ENCODE assay signal across 24 cellular contexts in the genomic region with DNA sequence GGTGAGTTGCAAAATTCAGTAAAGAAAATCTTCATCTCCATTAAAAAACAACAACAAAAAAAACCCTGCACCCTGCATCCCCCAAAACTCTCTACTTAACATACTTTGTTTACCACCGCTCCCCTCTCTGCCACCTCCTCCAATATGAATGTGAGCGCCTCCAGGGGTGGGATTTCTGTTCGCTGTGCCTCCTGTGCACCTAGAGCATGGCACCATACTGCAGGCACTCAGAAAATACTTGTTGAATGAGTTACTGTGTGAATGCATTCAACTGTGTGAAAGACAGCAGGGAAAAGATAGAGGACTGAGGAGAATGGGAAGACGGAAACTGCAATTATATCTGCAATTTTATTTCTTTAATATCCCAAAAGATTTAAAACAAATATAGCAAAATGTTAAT. TPM values are rescaled to one million over a fixed set of nuclear protein-coding genes. Genes with fewer than 3 reads are reported as not detected.
A peak's percentile ranks its signal among the peaks of the same experiment; 100 is the strongest.
DNase-seq lines count a peak whose midpoint lies in the region; ATAC-seq and TF ChIP-seq lines count a peak whose summit lies in the region.
"Had no signal": no experiment of that assay in that cellular context is flagged by ENCODE, and none has a peak within 500 bp of the region (broad histone marks: within the 10 kb centered on the region; RNA-seq: fewer than 3 reads in every experiment).

No MANE protein-coding gene starts in this region.

- POLR2A ChIA-PET in activated naive CD8-positive, alpha-beta T cell treated with anti-CD3 and anti-CD28 coated beads, Interleukin-2, amount 10 ng/mL, durations not matched to agents 7 days and 5 days (lab: Charles Lee), result no interaction called here

- in situ Hi-C loops in HAP-1 (cut with MboI; ENCODE audit: low sequenced_read_pairs), result no loop called here

- H3K36me3 Mint-ChIP-seq in activated T-cell treated with anti-CD3 and anti-CD28 coated beads, Interleukin-2, amount 50 U/mL, for 24 hours (ENCODE audit: low read depth), result peaks cover 76% of the 10 kb centered on the region
- peaks cover 24% of the 10 kb centered on the region for H3K36me3 Mint-ChIP-seq in activated naive CD8-positive, alpha-beta T cell treated with anti-CD3 and anti-CD28 coated beads, Interleukin-2, amount 10 ng/mL, durations not matched to agents 7 days and 5 days
- H3K36me3 Mint-ChIP-seq in nephron progenitor cell (ENCODE audit: low read depth), result peaks cover 38% of the 10 kb centered on the region

- H3K4me1 ChIP-seq in HAP-1, result peaks cover 31% of the 10 kb centered on the region

- H3K4me1 Mint-ChIP-seq in activated T-cell treated with anti-CD3 and anti-CD28 coated beads, Interleukin-2, amount 50 U/mL, for 24 hours (ENCODE audit: low read depth), result peaks cover 66% of the 10 kb centered on the region
- H3K4me1 Mint-ChIP-seq in activated naive CD8-positive, alpha-beta T cell treated with anti-CD3 and anti-CD28 coated beads, Interleukin-2, amount 10 ng/mL, durations not matched to agents 7 days and 5 days, result peaks cover 35% of the 10 kb centered on the region
- H3K4me1 Mint-ChIP-seq in nephron progenitor cell, result peaks cover 26% of the 10 kb centered on the region

- no peak for ATAC-seq in activated naive CD8-positive, alpha-beta T cell treated with anti-CD3 and anti-CD28 coated beads, Interleukin-2, amount 10 ng/mL, durations not matched to agents 7 days and 5 days (ENCODE audit: low read depth)
- ATAC-seq in GM19395 (IDR thresholded peaks at IDR 0.05; ENCODE audit: unreplicated experiment), result no peak
- ATAC-seq: A549; heart left ventricle; stimulated activated naive B cell treated with anti-CD40 and anti-IgM and Interleukin-4, amounts not matched to agents 10 μg/mL and 1 μg/mL and 100 μg/mL, for 72 hours had no signal

- no peaks in the 10 kb centered on the region for H3K27me3 ChIP-seq in HAP-1 (ENCODE audit: low read depth)
- H3K27me3 ChIP-seq: heart left ventricle, right atrium auricular region, tibial nerve had no signal

- peak overlapping the region; percentile 25 for H3K4me3 ChIP-seq in HAP-1
- H3K4me3 ChIP-seq: A549, heart left ventricle, right atrium auricular region, tibial nerve had no signal

- no peaks in the 10 kb centered on the region for H3K9me3 Mint-ChIP-seq in activated T-cell treated with anti-CD3 and anti-CD28 coated beads, Interleukin-2, amount 50 U/mL, for 24 hours
- H3K9me3 Mint-ChIP-seq in activated naive CD8-positive, alpha-beta T cell treated with anti-CD3 and anti-CD28 coated beads, Interleukin-2, amount 10 ng/mL, durations not matched to agents 7 days and 5 days, result no peaks in the 10 kb centered on the region
- H3K9me3 Mint-ChIP-seq in nephron progenitor cell, result no peaks in the 10 kb centered on the region
- H3K9me3 Mint-ChIP-seq: activated CD4-positive, alpha-beta memory T cell treated with anti-CD3 and anti-CD28 coated beads, Interleukin-2, amount 10 ng/mL, durations not matched to agents 7 days and 5 days; IgD-negative memory B cell; stimulated activated naive B cell treated with anti-CD40 and anti-IgM and Interleukin-4, amounts not matched to agents 10 μg/mL and 1 μg/mL and 100 μg/mL, for 72 hours had no signal

- peak overlapping the region; percentile 27 for H3K4me3 Mint-ChIP-seq in activated T-cell treated with anti-CD3 and anti-CD28 coated beads, Interleukin-2, amount 50 U/mL, for 24 hours
- H3K4me3 Mint-ChIP-seq in activated naive CD8-positive, alpha-beta T cell treated with anti-CD3 and anti-CD28 coated beads, Interleukin-2, amount 10 ng/mL, durations not matched to agents 7 days and 5 days, result no peak overlapping the region
- H3K4me3 Mint-ChIP-seq in nephron progenitor cell, result peak overlapping the region; percentile 63
- H3K4me3 Mint-ChIP-seq: activated CD4-positive, alpha-beta memory T cell treated with anti-CD3 and anti-CD28 coated beads, Interleukin-2, amount 10 ng/mL, durations not matched to agents 7 days and 5 days; stimulated activated naive B cell treated with anti-CD40 and anti-IgM and Interleukin-4, amounts not matched to agents 10 μg/mL and 1 μg/mL and 100 μg/mL, for 72 hours had no signal

- H3K27me3 Mint-ChIP-seq in activated T-cell treated with anti-CD3 and anti-CD28 coated beads, Interleukin-2, amount 50 U/mL, for 24 hours, result no peaks in the 10 kb centered on the region
- no peaks in the 10 kb centered on the region for H3K27me3 Mint-ChIP-seq in activated naive CD8-positive, alpha-beta T cell treated with anti-CD3 and anti-CD28 coated beads, Interleukin-2, amount 10 ng/mL, durations not matched to agents 7 days and 5 days
- H3K27me3 Mint-ChIP-seq in nephron progenitor cell (ENCODE audit: low read depth, poor library complexity), result no peaks in the 10 kb centered on the region
- H3K27me3 Mint-ChIP-seq: activated CD4-positive, alpha-beta memory T cell treated with anti-CD3 and anti-CD28 coated beads, Interleukin-2, amount 10 ng/mL, durations not matched to agents 7 days and 5 days; IgD-negative memory B cell; stimulated activated naive B cell treated with anti-CD40 and anti-IgM and Interleukin-4, amounts not matched to agents 10 μg/mL and 1 μg/mL and 100 μg/mL, for 72 hours had no signal

- TF ChIP-seq CTCF in nephron progenitor cell (IDR thresholded peaks at IDR 0.05) (no peak), GM20000 (IDR thresholded peaks at IDR 0.05; ENCODE audit: extremely low read depth, missing control alignments) (no peak)

- H3K36me3 ChIP-seq in HAP-1 (replicated peaks), result peaks cover 42% of the 10 kb centered on the region

- H3K27ac Mint-ChIP-seq in activated T-cell treated with anti-CD3 and anti-CD28 coated beads, Interleukin-2, amount 50 U/mL, for 24 hours, result no peak overlapping the region
- H3K27ac Mint-ChIP-seq in activated naive CD8-positive, alpha-beta T cell treated with anti-CD3 and anti-CD28 coated beads, Interleukin-2, amount 10 ng/mL, durations not matched to agents 7 days and 5 days, result peak overlapping the region; percentile 17
- H3K27ac Mint-ChIP-seq in nephron progenitor cell, result no peak overlapping the region
- H3K27ac Mint-ChIP-seq: activated CD4-positive, alpha-beta memory T cell treated with anti-CD3 and anti-CD28 coated beads, Interleukin-2, amount 10 ng/mL, durations not matched to agents 7 days and 5 days; stimulated activated naive B cell treated with anti-CD40 and anti-IgM and Interleukin-4, amounts not matched to agents 10 μg/mL and 1 μg/mL and 100 μg/mL, for 72 hours had no signal

- no peaks in the 10 kb centered on the region for H3K9me3 ChIP-seq in HAP-1
- H3K9me3 ChIP-seq: A549, heart left ventricle, right atrium auricular region, tibial nerve had no signal

- no peak for DNase-seq in activated T-cell treated with anti-CD3 and anti-CD28 coated beads, Interleukin-2, amount 50 U/mL, for 24 hours
- DNase-seq in activated T-cell treated with anti-CD3 and anti-CD28 coated beads for 4 hours (no peak), HAP-1 (ENCODE audit: low spot score in 2 of 2) (peak; percentile 66 to 75), nephron progenitor cell (no peak), GM20000 (ENCODE audit: low spot score) (no peak), NCI-H2029 (lab: John Stamatoyannopoulos, UW) (no peak)
- DNase-seq in activated naive CD8-positive, alpha-beta T cell treated with anti-CD3 and anti-CD28 coated beads, Interleukin-2, amount 10 ng/mL, durations not matched to agents 7 days and 5 days, result no peak
- DNase-seq: activated CD4-positive, alpha-beta memory T cell treated with anti-CD3 and anti-CD28 coated beads, Interleukin-2, amount 10 ng/mL, durations not matched to agents 7 days and 5 days; anterior cingulate cortex; C1 segment of cervical spinal cord; effector memory CD4-positive, alpha-beta T cell; heart left ventricle; kidney glomerular epithelial cell; MM.1S; NCI-H226; nucleus accumbens; stimulated activated CD4-positive, alpha-beta T cell treated with anti-CD3 and anti-CD28 coated beads, Interleukin-15, amount 100 ng/mL, for 24 hours; stimulated activated naive B cell treated with anti-CD40 and anti-IgM and Interleukin-4, amounts not matched to agents 10 μg/mL and 1 μg/mL and 100 μg/mL, for 72 hours had no signal

RNA-seq across cellular contexts. Expression of a gene that starts 4.5 kb away (rescaled TPM):
- 10 to 100 TPM; 63.7 to 66.5 TPM for total RNA-seq in activated naive CD8-positive, alpha-beta T cell treated with anti-CD3 and anti-CD28 coated beads, Interleukin-2, amount 10 ng/mL, durations not matched to agents 7 days and 5 days

RNA-seq across cellular contexts. Expression of a gene that starts 4.6 kb away (rescaled TPM):
- 10 to 100 TPM; 24.4 to 24.7 TPM for total RNA-seq in activated naive CD8-positive, alpha-beta T cell treated with anti-CD3 and anti-CD28 coated beads, Interleukin-2, amount 10 ng/mL, durations not matched to agents 7 days and 5 days

RNA-seq across cellular contexts. Expression of a gene that starts 30.6 kb away (rescaled TPM):
- 10 to 100 TPM; 38.1 to 41.8 TPM for total RNA-seq in activated naive CD8-positive, alpha-beta T cell treated with anti-CD3 and anti-CD28 coated beads, Interleukin-2, amount 10 ng/mL, durations not matched to agents 7 days and 5 days

RNA-seq across cellular contexts. Expression of a gene that starts 38.4 kb away (rescaled TPM):
- not detected for total RNA-seq in activated naive CD8-positive, alpha-beta T cell treated with anti-CD3 and anti-CD28 coated beads, Interleukin-2, amount 10 ng/mL, durations not matched to agents 7 days and 5 days
- total RNA-seq: activated CD4-positive, alpha-beta memory T cell treated with anti-CD3 and anti-CD28 coated beads, Interleukin-2, amount 10 ng/mL, durations not matched to agents 7 days and 5 days; cerebellum; heart left ventricle; right atrium auricular region; tibial nerve had no signal

Comparison
In these comparisons a context has a peak if more than half of its experiments do, and no peak if none do; other contexts are left out.
1. DNase-seq: peak in HAP-1 (2 of 2); none in activated T-cell treated with anti-CD3 and anti-CD28 coated beads, Interleukin-2, amount 50 U/mL, for 24 hours (single experiment), activated T-cell treated with anti-CD3 and anti-CD28 coated beads for 4 hours (single experiment), activated naive CD8-positive, alpha-beta T cell treated with anti-CD3 and anti-CD28 coated beads, Interleukin-2, amount 10 ng/mL, durations not matched to agents 7 days and 5 days (single experiment), nephron progenitor cell (single experiment), GM20000 (single experiment) and NCI-H2029 (single experiment).